9 cellular contexts compared by ENCODE assay signal in genomic region chr22:27719535-27720227, GRCh38.
DNase-seq lines count a peak whose midpoint lies in the region; ATAC-seq, FAIRE-seq and TF ChIP-seq lines count a peak whose summit lies in the region.
"Had no signal": no experiment of that assay in that cellular context is flagged by ENCODE, and none has a peak within 500 bp of the region (broad histone marks: within the 10 kb centered on the region; RNA-seq: fewer than 3 reads in every experiment).

No MANE protein-coding gene starts in this region.

- no peaks in the 10 kb centered on the region for H3K36me3 ChIP-seq in adrenal gland (replicated peaks in 1 of 2)

- no peaks in the 10 kb centered on the region for H3K36me3 Mint-ChIP-seq in activated T-helper 1 cell treated with anti-CD3 and anti-CD28 coated beads, Interleukin-12 subunit alpha, Interleukin-12 subunit beta, Interleukin-2, Interleukin-4 antibody, amounts not matched to agents 30 ng/mL and 10 ng/mL and 1 ng/mL, durations not matched to agents 14 hours and 24 hours and 36 hours (ENCODE audit: low read depth)

- H3K9me3 Mint-ChIP-seq in activated T-helper 1 cell treated with anti-CD3 and anti-CD28 coated beads, Interleukin-12 subunit alpha, Interleukin-12 subunit beta, Interleukin-2, Interleukin-4 antibody, amounts not matched to agents 30 ng/mL and 10 ng/mL and 1 ng/mL, durations not matched to agents 14 hours and 24 hours and 36 hours = no peaks in the 10 kb centered on the region

- POLR2A ChIA-PET in A549 (lab: Yijun Ruan, JAX) = interaction anchor here (0.8 kb wide), 1 partner anchor 81 kb away, joined by 3 read pairs; no protein-coding TSS in a partner anchor
- POLR2A ChIA-PET in HEK293T (lab: Yijun Ruan, JAX) = no interaction called here

- DNase-seq in A549 (ENCODE audit: low read depth in 1 of 2, low spot score in 1 of 2) (peak in 1 of 2 experiments; percentile 69), HEK293T (ENCODE audit: extremely low spot score) (peak; percentile 59), adrenal gland (peak in 5 of 7 donors; percentile 24 to 50 (median 31)), iPS-NIHi11 (ENCODE audit: low spot score) (peak; percentile 63), COLO829 (ENCODE audit: low spot score) (no peak)
- DNase-seq in activated T-helper 1 cell treated with anti-CD3 and anti-CD28 coated beads, Interleukin-12 subunit alpha, Interleukin-12 subunit beta, Interleukin-2, Interleukin-4 antibody, amounts not matched to agents 30 ng/mL and 10 ng/mL and 1 ng/mL, durations not matched to agents 14 hours and 24 hours and 36 hours (ENCODE audit: low spot score) = no peak
- DNase-seq: stimulated activated CD4-positive, alpha-beta T cell treated with anti-CD3 and anti-CD28 coated beads, Interleukin-1b, Interleukin-23, amount 100 ng/mL, for 48 hours had no signal

- no peak overlapping the region for H3K4me2 ChIP-seq in A549

- TF ChIP-seq EP300 in A549 (IDR thresholded peaks at IDR 0.05) = no peak

- intact Hi-C loops in adrenal gland (cut with DNase I) = no loop called here
- intact Hi-C loops in activated T-helper 1 cell treated with anti-CD3 and anti-CD28 coated beads, Interleukin-12 subunit alpha, Interleukin-12 subunit beta, Interleukin-2, Interleukin-4 antibody, amounts not matched to agents 30 ng/mL and 10 ng/mL and 1 ng/mL, durations not matched to agents 14 hours and 24 hours and 36 hours (cut with micrococcal nuclease) = no loop called here

- ATAC-seq in A549 (no peak), HG03159 (IDR thresholded peaks at IDR 0.05; ENCODE audit: unreplicated experiment) (no peak), GM21529 (IDR thresholded peaks at IDR 0.05; ENCODE audit: unreplicated experiment) (no peak)

- no peak overlapping the region for H3K4me3 ChIP-seq in A549
- H3K4me3 ChIP-seq in adrenal gland = no peak overlapping the region

- H3K9me3 ChIP-seq in A549 = no peaks in the 10 kb centered on the region
- H3K9me3 ChIP-seq in adrenal gland (replicated peaks in 1 of 3) = no peaks in the 10 kb centered on the region

- H3K4me1 ChIP-seq in A549 (peaks cover 21% of the 10 kb centered on the region), adrenal gland (replicated peaks in 1 of 2) (no peaks in the 10 kb centered on the region)

- peak overlapping the region; percentile 84 to 92 for H3K27ac ChIP-seq in A549
- no peak overlapping the region for H3K27ac ChIP-seq in adrenal gland

- TF ChIP-seq CTCF in A549 (IDR thresholded peaks at IDR 0.05) (no peak), adrenal gland (IDR thresholded peaks at IDR 0.05) (no peak)

- CTCF ChIA-PET in A549 (lab: Yijun Ruan, JAX) = no interaction called here
- CTCF ChIA-PET in HEK293T (lab: Yijun Ruan, JAX) = no interaction called here

- H3K27ac Mint-ChIP-seq in activated T-helper 1 cell treated with anti-CD3 and anti-CD28 coated beads, Interleukin-12 subunit alpha, Interleukin-12 subunit beta, Interleukin-2, Interleukin-4 antibody, amounts not matched to agents 30 ng/mL and 10 ng/mL and 1 ng/mL, durations not matched to agents 14 hours and 24 hours and 36 hours = no peak overlapping the region

- no peak for TF ChIP-seq POLR2A in A549 (IDR thresholded peaks at IDR 0.05; ENCODE audit: low read length)
- TF ChIP-seq POLR2A in adrenal gland (IDR thresholded peaks at IDR 0.05) = no peak

- WGBS in A549 (ENCODE audit: missing lambda C conversion rate) = 77% methylated on average over 8 of the region's 8 CpGs
- 44 to 53% (median 48%) methylated on average over 6 to 8 of the region's 8 CpGs for whole genome bisulfite sequencing in adrenal gland, 4 donors

- peaks cover 5% of the 10 kb centered on the region for H3K27me3 ChIP-seq in adrenal gland

- H3K4me3 Mint-ChIP-seq in activated T-helper 1 cell treated with anti-CD3 and anti-CD28 coated beads, Interleukin-12 subunit alpha, Interleukin-12 subunit beta, Interleukin-2, Interleukin-4 antibody, amounts not matched to agents 30 ng/mL and 10 ng/mL and 1 ng/mL, durations not matched to agents 14 hours and 24 hours and 36 hours = no peak overlapping the region

- H3K27me3 Mint-ChIP-seq in activated T-helper 1 cell treated with anti-CD3 and anti-CD28 coated beads, Interleukin-12 subunit alpha, Interleukin-12 subunit beta, Interleukin-2, Interleukin-4 antibody, amounts not matched to agents 30 ng/mL and 10 ng/mL and 1 ng/mL, durations not matched to agents 14 hours and 24 hours and 36 hours (ENCODE audit: insufficient read depth) = peaks cover 4% of the 10 kb centered on the region

- no peaks in the 10 kb centered on the region for H3K4me1 Mint-ChIP-seq in activated T-helper 1 cell treated with anti-CD3 and anti-CD28 coated beads, Interleukin-12 subunit alpha, Interleukin-12 subunit beta, Interleukin-2, Interleukin-4 antibody, amounts not matched to agents 30 ng/mL and 10 ng/mL and 1 ng/mL, durations not matched to agents 14 hours and 24 hours and 36 hours (ENCODE audit: low read depth)

- no peak for FAIRE-seq in A549 (lab: Jason Lieb, UNC)

- TF ChIP-seq RAD21 in A549 (conservative IDR thresholded peaks at IDR 0.05 in 1 of 2, IDR thresholded peaks at IDR 0.05 in 1 of 2) = no peak

TF ChIP-seq in A549, 52 proteins besides CTCF, POLR2A, EP300 and RAD21:
- TF ChIP-seq E2F6 (IDR thresholded peaks at IDR 0.05; ENCODE audit: borderline replicate concordance, low read depth) (no peak), USF2 (IDR thresholded peaks at IDR 0.05) (peak; percentile 84)

TF ChIP-seq in HEK293T, 16 proteins besides CTCF, POLR2A, EP300 and RAD21:
- TF ChIP-seq L3MBTL2 (conservative IDR thresholded peaks at IDR 0.05) = peak; percentile 96
- no peak for TF ChIP-seq SUZ12 (IDR thresholded peaks at IDR 0.05)

Comparison
In these comparisons a context has a peak if more than half of its experiments do, and no peak if none do; other contexts are left out.
1. DNase-seq: peak in HEK293T (single experiment), adrenal gland (5 of 7) and iPS-NIHi11 (single experiment); none in activated T-helper 1 cell treated with anti-CD3 and anti-CD28 coated beads, Interleukin-12 subunit alpha, Interleukin-12 subunit beta, Interleukin-2, Interleukin-4 antibody, amounts not matched to agents 30 ng/mL and 10 ng/mL and 1 ng/mL, durations not matched to agents 14 hours and 24 hours and 36 hours (single experiment) and COLO829 (single experiment).
2. H3K27ac ChIP-seq: peak in A549 (2 of 2); none in adrenal gland (0 of 5).